ENCODE assay signal across 10 cellular contexts in the genomic region with DNA sequence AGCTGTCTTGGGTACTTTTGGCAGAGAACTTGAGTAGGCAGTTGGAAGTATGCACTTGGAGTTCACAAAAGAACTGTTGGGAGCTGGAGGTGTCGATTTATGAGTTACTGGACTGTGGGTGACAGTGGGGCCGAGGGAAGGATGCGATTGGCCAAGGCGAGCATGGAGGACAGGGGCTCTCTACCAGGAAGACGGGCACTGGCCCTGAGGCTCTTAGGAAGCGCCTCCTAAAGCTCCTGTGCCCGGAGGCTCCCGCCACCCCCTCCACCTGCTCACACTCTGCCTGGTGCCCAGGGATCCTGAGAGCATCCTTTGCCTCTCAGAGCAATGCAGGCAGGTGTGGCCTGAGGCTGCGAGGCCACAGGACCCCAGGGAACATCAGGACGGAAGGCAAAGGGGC.
DNase-seq lines count a peak whose midpoint lies in the region; ATAC-seq and TF ChIP-seq lines count a peak whose summit lies in the region.
"Had no signal": no experiment of that assay in that cellular context is flagged by ENCODE, and none has a peak within 500 bp of the region (broad histone marks: within the 10 kb centered on the region; RNA-seq: fewer than 3 reads in every experiment).

No MANE protein-coding gene starts in this region.

- H3K9me3 ChIP-seq in right cardiac atrium (ENCODE audit: control insufficient read depth, low read length), result no peaks in the 10 kb centered on the region
- no peaks in the 10 kb centered on the region for H3K9me3 ChIP-seq in naive thymus-derived CD4-positive, alpha-beta T cell (ENCODE audit: control insufficient read depth in 2 of 3, low read length in 3 of 3)
- H3K9me3 ChIP-seq in vagina, result no peaks in the 10 kb centered on the region

- H3K4me1 Mint-ChIP-seq in naive thymus-derived CD4-positive, alpha-beta T cell, result peaks cover 71 to 96% (median 85%) of the 10 kb centered on the region in 7 donors

- no peak for TF ChIP-seq CTCF in vagina (IDR thresholded peaks at IDR 0.05)

- peaks cover 0 to 4% (median 0%) of the 10 kb centered on the region in 11 donors for H3K9me3 Mint-ChIP-seq in naive thymus-derived CD4-positive, alpha-beta T cell

- ATAC-seq in right cardiac atrium (no peak), left ventricle myocardium superior (no peak), GM19035 (IDR thresholded peaks at IDR 0.05; ENCODE audit: unreplicated experiment) (no peak), GM19395 (IDR thresholded peaks at IDR 0.05; ENCODE audit: unreplicated experiment) (no peak)
- ATAC-seq in naive thymus-derived CD4-positive, alpha-beta T cell, result no peak

- peak overlapping the region; percentile 17 for H3K27ac ChIP-seq in right cardiac atrium (ENCODE audit: low read length)
- H3K27ac ChIP-seq in adipose tissue (ENCODE audit: low read depth, low read length), result peak overlapping the region; percentile 1
- peak overlapping the region; percentile 73 for H3K27ac ChIP-seq in naive thymus-derived CD4-positive, alpha-beta T cell (ENCODE audit: low read depth, low read length)
- peak overlapping the region; percentile 63 for H3K27ac ChIP-seq in vagina

- H3K27me3 ChIP-seq in right cardiac atrium (ENCODE audit: control insufficient read depth, insufficient read depth) (no peaks in the 10 kb centered on the region), vagina (no peaks in the 10 kb centered on the region)
- H3K27me3 ChIP-seq in naive thymus-derived CD4-positive, alpha-beta T cell (ENCODE audit: control insufficient read depth in 2 of 2, insufficient read depth in 2 of 2, low read length in 2 of 2), result no peaks in the 10 kb centered on the region

- no peak for DNase-seq in right cardiac atrium
- DNase-seq in left ventricle myocardium superior, result no peak
- DNase-seq in naive thymus-derived CD4-positive, alpha-beta T cell, result no peak
- no peak for DNase-seq in vagina (ENCODE audit: extremely low spot score in 2 of 2)
- no peak for DNase-seq in NCI-H774 (lab: John Stamatoyannopoulos, UW)
- DNase-seq: IMR-90, NCI-H2029 had no signal

- CTCF ChIA-PET in naive thymus-derived CD4-positive, alpha-beta T cell (lab: Charles Lee), result interaction anchor here (0.9 to 1.8 kb wide), 3 partner anchors 36 to 59 kb away, joined by 3 to 5 read pairs (median 3); no protein-coding TSS in a partner anchor

- no peaks in the 10 kb centered on the region for H3K27me3 Mint-ChIP-seq in naive thymus-derived CD4-positive, alpha-beta T cell

- H3K4me3 Mint-ChIP-seq in naive thymus-derived CD4-positive, alpha-beta T cell, result peak overlapping the region; percentile 48 to 83 (median 76)

- H3K36me3 Mint-ChIP-seq in naive thymus-derived CD4-positive, alpha-beta T cell, result peaks cover 9 to 46% (median 28%) of the 10 kb centered on the region in 5 donors

- POLR2A ChIA-PET in naive thymus-derived CD4-positive, alpha-beta T cell (lab: Charles Lee), result interaction anchor here (0.6 to 2.8 kb wide), 13 partner anchors 9 to 62 kb away, joined by 3 to 23 read pairs (median 4); no protein-coding TSS in a partner anchor

- H3K4me1 ChIP-seq in right cardiac atrium (ENCODE audit: control insufficient read depth, insufficient read depth, low read length) (peaks cover 22% of the 10 kb centered on the region), vagina (peaks cover 47% of the 10 kb centered on the region)
- H3K4me1 ChIP-seq in naive thymus-derived CD4-positive, alpha-beta T cell (ENCODE audit: control insufficient read depth in 2 of 2, insufficient read depth in 2 of 2, low read length in 2 of 2), result peaks cover 28 to 78% of the 10 kb centered on the region in 2 donors

- H3K36me3 ChIP-seq in naive thymus-derived CD4-positive, alpha-beta T cell (ENCODE audit: control insufficient read depth in 2 of 3, insufficient read depth in 3 of 3, low read length in 3 of 3), result no peaks in the 10 kb centered on the region
- H3K36me3 ChIP-seq in vagina, result peaks cover 0 to 7% of the 10 kb centered on the region in 2 donors

- intact Hi-C loops in right cardiac atrium (cut with DNase I), result no loop called here
- intact Hi-C loops in left ventricle myocardium superior (cut with micrococcal nuclease), result loop anchor here (10.0 kb wide), 1 partner anchor 64 kb away; no protein-coding TSS in a partner anchor
- intact Hi-C loops in naive thymus-derived CD4-positive, alpha-beta T cell (cut with micrococcal nuclease), result loop anchor here in 1 of 2 donors (10.0 kb wide), 1 partner anchor 194 kb away; no protein-coding TSS in a partner anchor
- intact Hi-C loops in vagina (cut with DNase I), result no loop called here

- H3K4me3 ChIP-seq in right cardiac atrium (ENCODE audit: low read length) (no peak overlapping the region), vagina (no peak overlapping the region)
- no peak overlapping the region for H3K4me3 ChIP-seq in naive thymus-derived CD4-positive, alpha-beta T cell (ENCODE audit: low read length)

- 90% methylated on average over 10 of the region's 10 CpGs for WGBS in right cardiac atrium
- 91 to 95% (median 95%) methylated on average over 10 of the region's 10 CpGs for WGBS in adipose tissue, 3 donors

- H3K27ac Mint-ChIP-seq in naive thymus-derived CD4-positive, alpha-beta T cell, result peak overlapping the region; percentile 91 to 99 (median 98)

- TF ChIP-seq POLR2A in vagina (IDR thresholded peaks at IDR 0.05), result no peak

Comparison
In these comparisons a context has a peak if more than half of its experiments do, and no peak if none do; other contexts are left out.
1. H3K27ac ChIP-seq: peak in every context shown above with its lines; median percentile 73 in naive thymus-derived CD4-positive, alpha-beta T cell; 63 in vagina; 17 in right cardiac atrium; 1 in adipose tissue.